32 cellular contexts compared by ENCODE assay signal in genomic region chr2:189772212-189772611, GRCh38. TPM values are rescaled to one million over a fixed set of nuclear protein-coding genes. Genes with fewer than 3 reads are reported as not detected.
"Had no signal": no experiment of that assay in that cellular context is flagged by ENCODE, and none has a peak within 500 bp of the region (broad histone marks: within the 10 kb centered on the region; RNA-seq: fewer than 3 reads in every experiment).

No MANE protein-coding gene starts in this region.

- H3K27me3 ChIP-seq: ascending aorta, dorsolateral prefrontal cortex, gastrocnemius medialis, hepatocyte, pancreas, right atrium auricular region, stomach, suprapubic skin, tibial artery had no signal

- H3K9me3 Mint-ChIP-seq: activated CD4-positive, alpha-beta memory T cell treated with anti-CD3 and anti-CD28 coated beads, Interleukin-2, amount 10 ng/mL, durations not matched to agents 7 days and 5 days; activated CD4-positive, alpha-beta T cell treated with anti-CD3 and anti-CD28 coated beads, Interleukin-2, amount 10 ng/mL, durations not matched to agents 7 days and 5 days; activated naive CD8-positive, alpha-beta T cell treated with anti-CD3 and anti-CD28 coated beads for 36 hours; brain; mesothelial cell of epicardium; naive B cell; nephron progenitor cell; stimulated activated naive B cell treated with anti-CD40 and anti-IgM and Interleukin-4, amounts not matched to agents 10 μg/mL and 1 μg/mL and 100 μg/mL, for 72 hours; T-helper 1 cell treated with Interleukin-12 subunit alpha and Interleukin-12 subunit beta and Interleukin-4 antibody, amounts not matched to agents 30 μg/mL and 1 μg/mL, for 36 hours had no signal

- H3K9me3 ChIP-seq: ascending aorta, gastrocnemius medialis, pancreas, right atrium auricular region, stomach, suprapubic skin, tibial artery had no signal

- H3K27me3 Mint-ChIP-seq: activated CD4-positive, alpha-beta memory T cell treated with anti-CD3 and anti-CD28 coated beads, Interleukin-2, amount 10 ng/mL, durations not matched to agents 7 days and 5 days; activated CD4-positive, alpha-beta T cell treated with anti-CD3 and anti-CD28 coated beads, Interleukin-2, amount 10 ng/mL, durations not matched to agents 7 days and 5 days; activated naive CD8-positive, alpha-beta T cell treated with anti-CD3 and anti-CD28 coated beads for 36 hours; brain; naive B cell; stimulated activated naive B cell treated with anti-CD40 and anti-IgM and Interleukin-4, amounts not matched to agents 10 μg/mL and 1 μg/mL and 100 μg/mL, for 72 hours had no signal

- H3K4me1 Mint-ChIP-seq: activated CD4-positive, alpha-beta T cell treated with anti-CD3 and anti-CD28 coated beads, Interleukin-2, amount 10 ng/mL, durations not matched to agents 7 days and 5 days; nephron progenitor cell had no signal

- H3K4me1 ChIP-seq: right atrium auricular region had no signal

- H3K4me3 Mint-ChIP-seq: activated CD4-positive, alpha-beta memory T cell treated with anti-CD3 and anti-CD28 coated beads, Interleukin-2, amount 10 ng/mL, durations not matched to agents 7 days and 5 days; activated CD4-positive, alpha-beta T cell treated with anti-CD3 and anti-CD28 coated beads, Interleukin-2, amount 10 ng/mL, durations not matched to agents 7 days and 5 days; activated naive CD8-positive, alpha-beta T cell treated with anti-CD3 and anti-CD28 coated beads for 36 hours; brain; mesothelial cell of epicardium; naive B cell; nephron progenitor cell; stimulated activated naive B cell treated with anti-CD40 and anti-IgM and Interleukin-4, amounts not matched to agents 10 μg/mL and 1 μg/mL and 100 μg/mL, for 72 hours; T-helper 1 cell treated with Interleukin-12 subunit alpha and Interleukin-12 subunit beta and Interleukin-4 antibody, amounts not matched to agents 30 μg/mL and 1 μg/mL, for 36 hours had no signal

- H3K4me2 ChIP-seq: hepatocyte had no signal

- H2AFZ ChIP-seq: hepatocyte had no signal

- DNase-seq: activated CD4-positive, alpha-beta memory T cell treated with anti-CD3 and anti-CD28 coated beads, Interleukin-2, amount 10 ng/mL, durations not matched to agents 7 days and 5 days; activated CD4-positive, alpha-beta T cell treated with anti-CD3 and anti-CD28 coated beads, Interleukin-2, amount 10 ng/mL, durations not matched to agents 7 days and 5 days; activated CD8-positive, alpha-beta memory T cell treated with anti-CD3 and anti-CD28 coated beads, Interleukin-2, amount 50 U/mL, for 48 hours; activated effector memory CD4-positive, alpha-beta T cell treated with anti-CD3 and anti-CD28 coated beads, Interleukin-2, amount 50 U/mL, for 16 hours; activated naive CD8-positive, alpha-beta T cell treated with anti-CD3 and anti-CD28 coated beads for 36 hours; dorsolateral prefrontal cortex; effector memory CD4-positive, alpha-beta T cell; erythroblast; gastrocnemius medialis; glutamatergic neuron; islet precursor cell; left cardiac atrium; naive B cell; nephron progenitor cell; pancreas; stimulated activated CD4-positive, alpha-beta T cell treated with anti-CD3 and anti-CD28 coated beads, Interleukin-15, amount 100 ng/mL, for 24 hours; stimulated activated CD4-positive, alpha-beta T cell treated with anti-CD3 and anti-CD28 coated beads, Interleukin-2, amount 100 ng/mL, for 24 hours; stimulated activated naive B cell treated with anti-CD40 and anti-IgM and Interleukin-4, amounts not matched to agents 10 μg/mL and 1 μg/mL and 100 μg/mL, for 72 hours; stomach; SW 1271; T-helper 9 cell; tibial artery; WERI-Rb-1 had no signal

- H3K4me3 ChIP-seq: ascending aorta, coronary artery, dorsolateral prefrontal cortex, gastrocnemius medialis, hepatocyte, pancreas, right atrium auricular region, stomach, suprapubic skin, tibial artery had no signal

- H3K79me2 ChIP-seq: hepatocyte had no signal

- H3K27ac Mint-ChIP-seq: activated CD4-positive, alpha-beta memory T cell treated with anti-CD3 and anti-CD28 coated beads, Interleukin-2, amount 10 ng/mL, durations not matched to agents 7 days and 5 days; activated CD4-positive, alpha-beta T cell treated with anti-CD3 and anti-CD28 coated beads, Interleukin-2, amount 10 ng/mL, durations not matched to agents 7 days and 5 days; activated naive CD8-positive, alpha-beta T cell treated with anti-CD3 and anti-CD28 coated beads for 36 hours; brain; mesothelial cell of epicardium; nephron progenitor cell; stimulated activated naive B cell treated with anti-CD40 and anti-IgM and Interleukin-4, amounts not matched to agents 10 μg/mL and 1 μg/mL and 100 μg/mL, for 72 hours; T-helper 1 cell treated with Interleukin-12 subunit alpha and Interleukin-12 subunit beta and Interleukin-4 antibody, amounts not matched to agents 30 μg/mL and 1 μg/mL, for 36 hours had no signal

- ATAC-seq: activated CD4-positive, CD25-positive, alpha-beta regulatory T cell treated with anti-CD3 and anti-CD28 coated beads, Interleukin-2, amount 50 U/mL, for 24 hours; gastrocnemius medialis; left cardiac atrium; pancreas; stimulated activated naive B cell treated with anti-CD40 and anti-IgM and Interleukin-4, amounts not matched to agents 10 μg/mL and 1 μg/mL and 100 μg/mL, for 72 hours had no signal

RNA-seq across cellular contexts. Expression of gene OSGEPL1, which starts 9.6 kb away (rescaled TPM):
- total RNA-seq: ascending aorta had no signal
